Comparison of ENCODE assay signal across 1 cellular context in genomic region chr10:28281726-28282325, GRCh38.
TF ChIP-seq lines count a peak whose summit lies in the region.

No MANE protein-coding gene starts in this region.

TF ChIP-seq in HEK293T, 16 proteins besides CTCF, POLR2A, EP300 and RAD21:
- TF ChIP-seq ELF4 (IDR thresholded peaks at IDR 0.05): no peak
- no peak for TF ChIP-seq FOXM1 (IDR thresholded peaks at IDR 0.05; ENCODE audit: borderline replicate concordance)
- no peak for TF ChIP-seq ZNF384 (IDR thresholded peaks at IDR 0.05)
- TF ChIP-seq HDGF (IDR thresholded peaks at IDR 0.05; ENCODE audit: borderline replicate concordance): no peak
- no peak for TF ChIP-seq PKNOX1 (IDR thresholded peaks at IDR 0.05)
- TF ChIP-seq FOXA1 (IDR thresholded peaks at IDR 0.05): no peak
- no peak for TF ChIP-seq BHLHE40 (IDR thresholded peaks at IDR 0.05; ENCODE audit: borderline replicate concordance)
- no peak for TF ChIP-seq ARNT (IDR thresholded peaks at IDR 0.05)
- no peak for TF ChIP-seq L3MBTL2 (conservative IDR thresholded peaks at IDR 0.05)
- TF ChIP-seq SP1 (IDR thresholded peaks at IDR 0.05): no peak
- no peak for TF ChIP-seq LEF1 (IDR thresholded peaks at IDR 0.05; ENCODE audit: borderline replicate concordance)
- TF ChIP-seq NFRKB (IDR thresholded peaks at IDR 0.05): no peak
- no peak for TF ChIP-seq CTBP1 (IDR thresholded peaks at IDR 0.05; ENCODE audit: borderline replicate concordance)
- TF ChIP-seq SUZ12 (IDR thresholded peaks at IDR 0.05): no peak
- TF ChIP-seq FOXK2 (IDR thresholded peaks at IDR 0.05): no peak
- no peak for TF ChIP-seq TARDBP (IDR thresholded peaks at IDR 0.05)
